In the genomic region with DNA sequence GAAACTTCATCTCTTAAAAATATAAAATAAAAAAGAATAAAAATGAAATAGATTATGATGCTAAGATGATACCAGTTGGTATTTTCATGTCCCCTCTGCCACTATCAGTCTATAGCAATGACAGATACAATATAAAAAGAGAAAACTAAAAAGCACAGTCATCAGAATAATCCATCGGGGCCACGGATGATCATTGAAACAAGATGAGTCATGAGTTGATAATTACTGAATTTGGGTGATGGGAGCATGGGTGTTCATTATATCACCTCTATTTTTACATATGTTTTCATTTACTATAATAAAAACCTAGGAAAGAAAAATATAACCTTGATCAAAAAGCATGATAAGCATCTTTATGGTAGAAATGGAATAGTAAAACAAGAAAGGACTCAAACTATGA, we compare ENCODE assay signal across 27 cellular contexts. TPM values are rescaled to one million over a fixed set of nuclear protein-coding genes. Genes with fewer than 3 reads are reported as not detected.
DNase-seq lines count a peak whose midpoint lies in the region; ATAC-seq, FAIRE-seq and TF ChIP-seq lines count a peak whose summit lies in the region.
"Had no signal": no experiment of that assay in that cellular context is flagged by ENCODE, and none has a peak within 500 bp of the region (broad histone marks: within the 10 kb centered on the region; RNA-seq: fewer than 3 reads in every experiment).

No MANE protein-coding gene starts in this region.

- 97% methylated on average over 2 of the region's 2 CpGs for WGBS in HepG2 (ENCODE audit: low lambda C conversion rate)
- 77% methylated on average over 2 of the region's 2 CpGs for WGBS in right lobe of liver (ENCODE audit: insufficient coverage, low coverage, low lambda C conversion rate, missing lambda C conversion rate)
- 84% methylated on average over 2 of the region's 2 CpGs for WGBS in K562 (ENCODE audit: insufficient coverage, low coverage, missing lambda C conversion rate)

- in situ Hi-C loops in HepG2 (cut with HindIII; ENCODE audit: extremely low pct_ligation_motif_present, low pct_unique_long_range_greater_than_20kb) = no loop called here
- in situ Hi-C loops in K562 (cut with MboI) = loop anchor here (25.0 kb wide), 2 partner anchors 589 to 889 kb away; no protein-coding TSS in a partner anchor

- TF ChIP-seq EP300 in HepG2 (IDR thresholded peaks at IDR 0.05; ENCODE audit: low read depth in 2 of 2, low read length in 2 of 2) (no peak), HepG2 (CRISPR knock-in tag; IDR thresholded peaks at IDR 0.05; ENCODE audit: borderline replicate concordance) (no peak), K562 (IDR thresholded peaks at IDR 0.05; ENCODE audit: low read length) (no peak)

- H3K27me3 Mint-ChIP-seq in natural killer cell (ENCODE audit: low read depth in 2 of 2) = no peaks in the 10 kb centered on the region
- H3K27me3 Mint-ChIP-seq: CD4-positive, alpha-beta memory T cell; CD4-positive, CD25-positive, alpha-beta regulatory T cell; CD8-positive, alpha-beta memory T cell had no signal

- H3K4me3 ChIP-seq in HepG2 (replicated peaks in 1 of 3; ENCODE audit: insufficient read depth in 1 of 3, low read depth in 2 of 3, low read length in 3 of 3) (no peak overlapping the region), right lobe of liver (no peak overlapping the region), K562 (no peak overlapping the region)
- H3K4me3 ChIP-seq: BLaER1, GM12878 had no signal

- CTCF ChIA-PET in HepG2 (lab: Yijun Ruan, JAX; ENCODE audit: low intra/inter-chr PET ratio, low total read pairs) = no interaction called here
- CTCF ChIA-PET in K562 (lab: Yijun Ruan, JAX; ENCODE audit: low intra/inter-chr PET ratio) = no interaction called here

- intact Hi-C loops in HepG2 (cut with micrococcal nuclease; ENCODE audit: unreplicated experiment) = no loop called here
- intact Hi-C loops in right lobe of liver (cut with DNase I) = no loop called here
- intact Hi-C loops in K562 (cut with micrococcal nuclease) = no loop called here
- intact Hi-C loops in left colon (cut with DNase I, micrococcal nuclease) = no loop called here
- intact Hi-C loops in sciatic nerve (cut with DNase I) = no loop called here
- intact Hi-C loops in natural killer cell (cut with micrococcal nuclease) = no loop called here

- H3K36me3 ChIP-seq in HepG2 (replicated peaks in 1 of 2; ENCODE audit: control insufficient read depth in 1 of 2, insufficient read depth in 2 of 2, low read length in 2 of 2) (peaks cover 3 to 12% of the 10 kb centered on the region in 2 experiments; a peak in 2 of 5 replicates), right lobe of liver (peaks cover 0 to 10% (median 6%) of the 10 kb centered on the region in 4 donors), K562 (ENCODE audit: control insufficient read depth, insufficient read depth, low read length) (peaks cover 44% of the 10 kb centered on the region; the same call in 2 of the 3 replicates)

- H3K9ac ChIP-seq in HepG2 (ENCODE audit: insufficient read depth, low read depth, low read length) (no peak overlapping the region), K562 (ENCODE audit: insufficient read depth in 1 of 2, low read depth in 2 of 2, low read length in 2 of 2) (no peak overlapping the region)
- H3K9ac ChIP-seq: BLaER1 had no signal

- H3K4me1 ChIP-seq in HepG2 (ENCODE audit: insufficient read depth, low read length) = no peaks in the 10 kb centered on the region
- no peaks in the 10 kb centered on the region for H3K4me1 ChIP-seq in right lobe of liver
- H3K4me1 ChIP-seq in K562 (replicated peaks in 1 of 2; ENCODE audit: control insufficient read depth in 2 of 2, insufficient read depth in 2 of 2, low read length in 2 of 2) = no peaks in the 10 kb centered on the region
- H3K4me1 ChIP-seq: BE2C, BLaER1 had no signal

- H4K20me1 ChIP-seq in HepG2 (ENCODE audit: insufficient read depth, low read length) (no peaks in the 10 kb centered on the region), K562 (replicated peaks; ENCODE audit: control insufficient read depth, insufficient read depth, low read length) (no peaks in the 10 kb centered on the region)
- H4K20me1 ChIP-seq: BLaER1 had no signal

- no peak overlapping the region for H3K4me3 Mint-ChIP-seq in natural killer cell
- H3K4me3 Mint-ChIP-seq: CD14-positive monocyte; CD4-positive, alpha-beta memory T cell; CD4-positive, CD25-positive, alpha-beta regulatory T cell; CD8-positive, alpha-beta memory T cell had no signal

- peaks cover 8% of the 10 kb centered on the region for H3K36me3 Mint-ChIP-seq in natural killer cell

- H3K4me1 Mint-ChIP-seq in natural killer cell = no peaks in the 10 kb centered on the region

- FAIRE-seq in HepG2 (lab: Jason Lieb, UNC) (no peak), K562 (lab: Jason Lieb, UNC) (no peak)
- FAIRE-seq: GM12878, GM12892, GM18507 had no signal

- no peaks in the 10 kb centered on the region; a peak in 1 of 5 replicates for H3K27me3 ChIP-seq in HepG2 (ENCODE audit: control insufficient read depth in 1 of 2, insufficient read depth in 2 of 2, low read length in 2 of 2)
- no peaks in the 10 kb centered on the region for H3K27me3 ChIP-seq in right lobe of liver
- H3K27me3 ChIP-seq in K562 (ENCODE audit: control insufficient read depth in 2 of 2, insufficient read depth in 2 of 2, low read length in 2 of 2) = no peaks in the 10 kb centered on the region
- H3K27me3 ChIP-seq: BE2C, BLaER1 had no signal

- no peaks in the 10 kb centered on the region for H3K9me3 Mint-ChIP-seq in natural killer cell
- H3K9me3 Mint-ChIP-seq: CD14-positive monocyte; CD8-positive, alpha-beta memory T cell had no signal

- no peak overlapping the region for H3K27ac Mint-ChIP-seq in natural killer cell
- H3K27ac Mint-ChIP-seq: CD4-positive, alpha-beta memory T cell had no signal

- TF ChIP-seq CTCF in HepG2 (CRISPR knock-in tag; IDR thresholded peaks at IDR 0.05) (no peak), right lobe of liver (IDR thresholded peaks at IDR 0.05) (no peak), K562 (IDR thresholded peaks at IDR 0.05 in 2 of 3, conservative IDR thresholded peaks at IDR 0.05 in 1 of 3; ENCODE audit: insufficient read depth in 2 of 3, low read depth in 1 of 3, low read length in 3 of 3) (no peak), natural killer cell (IDR thresholded peaks at IDR 0.05) (no peak)

- no peak overlapping the region for H2AFZ ChIP-seq in HepG2 (ENCODE audit: low read length)
- H2AFZ ChIP-seq in K562 (ENCODE audit: low read depth, low read length) = no peak overlapping the region

- TF ChIP-seq POLR2A in HepG2 (IDR thresholded peaks at IDR 0.05; ENCODE audit: insufficient read depth in 1 of 2, low read depth in 2 of 2, low read length in 2 of 2) = no peak
- TF ChIP-seq POLR2A in right lobe of liver (IDR thresholded peaks at IDR 0.05) = no peak
- TF ChIP-seq POLR2A in K562 (conservative IDR thresholded peaks at IDR 0.05) = no peak

- DNase-seq in HepG2 (ENCODE audit: low spot score) (no peak), right lobe of liver (no peak), K562 (ENCODE audit: extremely low read depth in 1 of 4, low spot score in 3 of 4) (no peak), left colon (no peak), sciatic nerve (ENCODE audit: low spot score) (no peak), natural killer cell (no peak)
- no peak for DNase-seq in effector CD4-positive, alpha-beta T cell
- DNase-seq: ACHN; BE2C; C1 segment of cervical spinal cord; CD4-positive, alpha-beta memory T cell; CD4-positive, CD25-positive, alpha-beta regulatory T cell; CD8-positive, alpha-beta memory T cell; COR-L47; DMS 273 treated with DMSO at 0.1 percent for 48 hours; DMS153; DMS53; DMS79; DND-41; EL; GDM1 had no signal

- BruUV-seq in HepG2 (replicated peaks; lab: Mats Ljungman, UMichigan) (no TSS peak), K562 (replicated peaks; lab: Mats Ljungman, UMichigan) (no TSS peak)

- H3K27ac ChIP-seq in HepG2 (ENCODE audit: extremely low read length, insufficient read depth, low read length) (no peak overlapping the region), right lobe of liver (no peak overlapping the region), K562 (ENCODE audit: extremely low read depth, low read depth, low read length) (no peak overlapping the region)
- H3K27ac ChIP-seq: 22Rv1, BLaER1 had no signal

- H3K79me2 ChIP-seq in HepG2 (ENCODE audit: insufficient read depth, low read length) (no peaks in the 10 kb centered on the region), K562 (ENCODE audit: control insufficient read depth, insufficient read depth, low read length) (no peaks in the 10 kb centered on the region)

- no peak for TF ChIP-seq RAD21 in HepG2 (CRISPR knock-in tag; IDR thresholded peaks at IDR 0.05)
- no peak for TF ChIP-seq RAD21 in K562 (CRISPR knock-in tag; conservative IDR thresholded peaks at IDR 0.05 in 1 of 2, IDR thresholded peaks at IDR 0.05 in 1 of 2)

- no peak overlapping the region for H3K4me2 ChIP-seq in HepG2 (ENCODE audit: low read depth, low read length)
- H3K4me2 ChIP-seq in K562 (ENCODE audit: insufficient read depth, low read length) = no peak overlapping the region
- H3K4me2 ChIP-seq: BLaER1 had no signal

- H3K9me3 ChIP-seq in HepG2 (ENCODE audit: low read length) = no peaks in the 10 kb centered on the region
- H3K9me3 ChIP-seq in right lobe of liver = no peaks in the 10 kb centered on the region
- H3K9me3 ChIP-seq in K562 (replicated peaks; ENCODE audit: control insufficient read depth, insufficient read depth, low read depth, low read length) = no peaks in the 10 kb centered on the region
- H3K9me3 ChIP-seq: BE2C, BLaER1 had no signal

- POLR2A ChIA-PET in HepG2 (lab: Yijun Ruan, JAX) (no interaction called here), K562 (lab: Yijun Ruan, JAX) (no interaction called here)

- H3K9me1 ChIP-seq in K562 (ENCODE audit: control insufficient read depth, insufficient read depth, low read length) = peaks cover 3% of the 10 kb centered on the region

- no peak for ATAC-seq in HepG2
- ATAC-seq in right lobe of liver = no peak
- no peak for ATAC-seq in K562
- ATAC-seq in left colon = peak; percentile 70
- ATAC-seq in sciatic nerve = no peak
- no peak for ATAC-seq in natural killer cell
- ATAC-seq: GM12878 had no signal

RNA-seq across cellular contexts. Expression of gene PIBF1, which starts 41.1 kb away (rescaled TPM):
- total RNA-seq in HepG2 (2016; rRNA removed; fragmentation: Illumina TruSeq; extraction: Trizol) (15.8 and 16.1 TPM in 2 replicates), right lobe of liver (10 to 100 TPM in 2 of 6 experiments, 1 to 10 TPM in 4; 5.3 to 10.9 (median 7.8) TPM), K562 (2014; rRNA removed) (11.1 and 12.8 TPM in 2 replicates), K562 (2014; rRNA removed; fragmentation: Illumina TruSeq; extraction: Trizol) (27.9 and 31.6 TPM in 2 replicates), K562 (2015; rRNA removed; fragmentation: Illumina TruSeq; extraction: Trizol) (21.4 and 28.8 TPM in 2 replicates), K562 (2021) (25.3 and 26.5 TPM in 2 replicates), left colon (10 to 100 TPM; 17.3 to 19.1 TPM), sciatic nerve (36.1 TPM), natural killer cell (10 to 100 TPM; 21.9 to 37.8 (median 27.8) TPM)
- total RNA-seq in HepG2 (2016; cell fraction: cytosol; rRNA removed; fragmentation: Illumina TruSeq; extraction: Trizol; ENCODE audit: low read depth) = 3.2 and 6.6 TPM in 2 replicates
- 17.8 and 21.2 TPM in 2 replicates for total RNA-seq in HepG2 (2016; cell fraction: insoluble cytoplasmic fraction; rRNA removed; fragmentation: Illumina TruSeq; extraction: Trizol)
- 4.9 and 5.2 TPM in 2 replicates for total RNA-seq in HepG2 (2016; cell fraction: membrane; rRNA removed; fragmentation: Illumina TruSeq; extraction: Trizol)
- 38.6 and 43.6 TPM in 2 replicates for total RNA-seq in HepG2 (2016; cell fraction: nucleus; rRNA removed; fragmentation: Illumina TruSeq; extraction: Trizol)
- polyA plus RNA-seq in HepG2 (2011; rRNA removed) (1.5 and 4.2 TPM in 2 replicates), K562 (2011; rRNA removed) (8.7 and 14.6 TPM in 2 replicates), K562 (2014; fragmentation: Illumina TruSeq; extraction: Trizol) (18.0 and 22.1 TPM in 2 replicates), K562 (2014; fragmentation: Nextera tagmentation; extraction: Ambion mirVana) (10 to 100 TPM in 1 of 2 experiments, 1 to 10 TPM in 1; 9.1 to 14.7 TPM), K562 (2014; rRNA removed) (12.0 and 13.1 TPM in 2 replicates)
- polyA plus RNA-seq in HepG2 (2011; cell fraction: cytosol; rRNA removed) = 0.87 and 1.1 TPM in 2 replicates
- polyA plus RNA-seq in HepG2 (2011; cell fraction: nucleus; rRNA removed) = 0.98 and 1.3 TPM in 2 replicates
- polyA plus RNA-seq in HepG2 (2012) = 3.5 and 5.4 TPM in 2 replicates
- 0.70 and 1.2 TPM in 2 replicates for polyA plus RNA-seq in HepG2 (2016; cell fraction: cytosol; fragmentation: Illumina TruSeq; extraction: Trizol; ENCODE audit: low read depth)
- polyA plus RNA-seq in HepG2 (2016; cell fraction: insoluble cytoplasmic fraction; fragmentation: Illumina TruSeq; extraction: Trizol; ENCODE audit: low read depth) = 10.4 and 13.7 TPM in 2 replicates
- 2.5 and 2.8 TPM in 2 replicates for polyA plus RNA-seq in HepG2 (2016; cell fraction: membrane; fragmentation: Illumina TruSeq; extraction: Trizol; ENCODE audit: low read depth)
- 9.1 and 11.0 TPM in 2 replicates for polyA plus RNA-seq in HepG2 (2016; cell fraction: nucleus; fragmentation: Illumina TruSeq; extraction: Trizol; ENCODE audit: insufficient read depth, low read depth)
- 6.9 and 12.3 TPM in 2 replicates for polyA minus RNA-seq in HepG2 (2011; rRNA and poly(A)+ RNA removed; ENCODE audit: low replicate concordance)
- polyA minus RNA-seq in HepG2 (2011; cell fraction: cytosol; rRNA and poly(A)+ RNA removed) = 4.7 and 5.5 TPM in 2 replicates
- 47.3 and 49.7 TPM in 2 replicates for polyA minus RNA-seq in HepG2 (2011; cell fraction: nucleus; rRNA and poly(A)+ RNA removed)
- 10.8 and 88.8 TPM in 2 replicates for total RNA-seq in K562 (2011; cell fraction: chromatin; rRNA removed; ENCODE audit: low replicate concordance)
- total RNA-seq in K562 (2011; cell fraction: nucleolus; rRNA removed) = 8.8 and 14.1 TPM in 2 replicates
- total RNA-seq in K562 (2011; cell fraction: nucleoplasm; rRNA removed) = 17.6 and 19.9 TPM in 2 replicates
- polyA plus RNA-seq in K562 (2011; cell fraction: cytosol; rRNA removed) = 1.3 and 1.9 TPM in 2 replicates
- 3.8 and 4.3 TPM in 2 replicates for polyA plus RNA-seq in K562 (2011; cell fraction: nucleus; rRNA removed)
- polyA plus RNA-seq in K562 (2012) = 11.7 and 15.0 TPM in 2 replicates
- 46.4 and 54.8 TPM in 2 replicates for polyA minus RNA-seq in K562 (2011; rRNA and poly(A)+ RNA removed)
- polyA minus RNA-seq in K562 (2011; cell fraction: cytosol; rRNA and poly(A)+ RNA removed) = 5.2 and 9.5 TPM in 2 replicates
- 25.6 and 47.9 TPM in 2 replicates for polyA minus RNA-seq in K562 (2011; cell fraction: nucleus; rRNA and poly(A)+ RNA removed)

RNA-seq across cellular contexts. Expression of gene DIS3, which starts 41.4 kb away (rescaled TPM):
- 35.0 and 52.5 TPM in 2 replicates for total RNA-seq in HepG2 (2016; rRNA removed; fragmentation: Illumina TruSeq; extraction: Trizol)
- total RNA-seq in HepG2 (2016; cell fraction: cytosol; rRNA removed; fragmentation: Illumina TruSeq; extraction: Trizol; ENCODE audit: low read depth) = 3.4 and 3.5 TPM in 2 replicates
- 34.9 and 50.5 TPM in 2 replicates for total RNA-seq in HepG2 (2016; cell fraction: insoluble cytoplasmic fraction; rRNA removed; fragmentation: Illumina TruSeq; extraction: Trizol)
- total RNA-seq in HepG2 (2016; cell fraction: membrane; rRNA removed; fragmentation: Illumina TruSeq; extraction: Trizol) = 8.0 and 9.5 TPM in 2 replicates
- 28.8 and 29.1 TPM in 2 replicates for total RNA-seq in HepG2 (2016; cell fraction: nucleus; rRNA removed; fragmentation: Illumina TruSeq; extraction: Trizol)
- polyA plus RNA-seq in HepG2 (2011; rRNA removed) = 10.5 and 13.2 TPM in 2 replicates
- 6.4 and 7.0 TPM in 2 replicates for polyA plus RNA-seq in HepG2 (2011; cell fraction: cytosol; rRNA removed)
- polyA plus RNA-seq in HepG2 (2011; cell fraction: nucleus; rRNA removed) = 11.8 and 16.9 TPM in 2 replicates
- 13.8 and 15.7 TPM in 2 replicates for polyA plus RNA-seq in HepG2 (2012)
- polyA plus RNA-seq in HepG2 (2016; cell fraction: cytosol; fragmentation: Illumina TruSeq; extraction: Trizol; ENCODE audit: low read depth) = 0.75 TPM in 2 replicates
- 29.2 TPM in 2 replicates for polyA plus RNA-seq in HepG2 (2016; cell fraction: insoluble cytoplasmic fraction; fragmentation: Illumina TruSeq; extraction: Trizol; ENCODE audit: low read depth)
- polyA plus RNA-seq in HepG2 (2016; cell fraction: membrane; fragmentation: Illumina TruSeq; extraction: Trizol; ENCODE audit: low read depth) = 2.2 and 3.1 TPM in 2 replicates
- 23.9 and 28.5 TPM in 2 replicates for polyA plus RNA-seq in HepG2 (2016; cell fraction: nucleus; fragmentation: Illumina TruSeq; extraction: Trizol; ENCODE audit: insufficient read depth, low read depth)
- polyA minus RNA-seq in HepG2 (2011; rRNA and poly(A)+ RNA removed; ENCODE audit: low replicate concordance) = 11.7 and 18.4 TPM in 2 replicates
- 16.2 and 18.0 TPM in 2 replicates for polyA minus RNA-seq in HepG2 (2011; cell fraction: cytosol; rRNA and poly(A)+ RNA removed)
- 28.5 and 29.9 TPM in 2 replicates for polyA minus RNA-seq in HepG2 (2011; cell fraction: nucleus; rRNA and poly(A)+ RNA removed)
- 10 to 100 TPM; 11.3 to 14.6 (median 14.1) TPM for total RNA-seq in right lobe of liver
- total RNA-seq in K562 (2011; cell fraction: chromatin; rRNA removed; ENCODE audit: low replicate concordance) = 13.1 and 40.1 TPM in 2 replicates
- total RNA-seq in K562 (2011; cell fraction: nucleolus; rRNA removed) = 5.5 and 6.2 TPM in 2 replicates
- total RNA-seq in K562 (2011; cell fraction: nucleoplasm; rRNA removed) = 10.2 and 11.1 TPM in 2 replicates
- 27.5 and 31.6 TPM in 2 replicates for total RNA-seq in K562 (2014; rRNA removed)
- total RNA-seq in K562 (2014; rRNA removed; fragmentation: Illumina TruSeq; extraction: Trizol) = 48.9 and 57.9 TPM in 2 replicates
- total RNA-seq in K562 (2015; rRNA removed; fragmentation: Illumina TruSeq; extraction: Trizol) = 38.9 and 42.7 TPM in 2 replicates
- total RNA-seq in K562 (2021) = 34.2 and 34.5 TPM in 2 replicates
- polyA plus RNA-seq in K562 (2011; rRNA removed) = 28.5 and 43.7 TPM in 2 replicates
- polyA plus RNA-seq in K562 (2011; cell fraction: cytosol; rRNA removed) = 12.6 and 25.3 TPM in 2 replicates
- polyA plus RNA-seq in K562 (2011; cell fraction: nucleus; rRNA removed) = 22.6 and 28.2 TPM in 2 replicates
- 18.6 and 20.2 TPM in 2 replicates for polyA plus RNA-seq in K562 (2012)
- 37.1 and 41.3 TPM in 2 replicates for polyA plus RNA-seq in K562 (2014; fragmentation: Illumina TruSeq; extraction: Trizol)
- 1 to 10 TPM; 6.0 to 8.5 TPM for polyA plus RNA-seq in K562 (2014; fragmentation: Nextera tagmentation; extraction: Ambion mirVana)
- polyA plus RNA-seq in K562 (2014; rRNA removed) = 22.7 and 23.5 TPM in 2 replicates
- polyA minus RNA-seq in K562 (2011; rRNA and poly(A)+ RNA removed) = 50.7 and 51.3 TPM in 2 replicates
- polyA minus RNA-seq in K562 (2011; cell fraction: cytosol; rRNA and poly(A)+ RNA removed) = 14.7 and 23.6 TPM in 2 replicates
- polyA minus RNA-seq in K562 (2011; cell fraction: nucleus; rRNA and poly(A)+ RNA removed) = 10.2 and 18.2 TPM in 2 replicates
- total RNA-seq in left colon = 10 to 100 TPM; 21.7 to 23.9 TPM
- total RNA-seq in sciatic nerve = 31.7 TPM
- 10 to 100 TPM; 26.9 to 35.2 (median 33.6) TPM for total RNA-seq in natural killer cell

Comparison
In these comparisons a context has a peak if more than half of its experiments do, and no peak if none do; other contexts are left out.
1. Of the 241 proteins assayed by ChIP-seq in both HepG2 and K562: peak only in HepG2: MAFF and MAFK; only in K562: none; in both: none; in neither: 239.